8 cellular contexts compared by ENCODE assay signal in genomic region chr9:107283621-107284616, GRCh38. TPM values are rescaled to one million over a fixed set of nuclear protein-coding genes. Genes with fewer than 3 reads are reported as not detected.
DNase-seq lines count a peak whose midpoint lies in the region; ATAC-seq and TF ChIP-seq lines count a peak whose summit lies in the region.

No MANE protein-coding gene starts in this region.

- no peaks in the 10 kb centered on the region for H3K9me3 Mint-ChIP-seq in activated naive CD4-positive, alpha-beta T cell treated with anti-CD3 and anti-CD28 coated beads for 36 hours

- TF ChIP-seq POLR2A in Raji (IDR thresholded peaks at IDR 0.05; ENCODE audit: insufficient read depth, low read depth, low read length) (peak; percentile 58; the same call in 1 of the 2 replicates), testis (IDR thresholded peaks at IDR 0.05) (no peak)

- peaks cover 7% of the 10 kb centered on the region for H3K36me3 Mint-ChIP-seq in activated naive CD4-positive, alpha-beta T cell treated with anti-CD3 and anti-CD28 coated beads for 36 hours (ENCODE audit: low read depth)

- H3K4me1 ChIP-seq in DOHH2 (ENCODE audit: control insufficient read depth, low read length) (peaks cover 56% of the 10 kb centered on the region), testis (peaks cover 20% of the 10 kb centered on the region)

- H3K79me2 ChIP-seq in DOHH2 (ENCODE audit: control insufficient read depth, low read length), result peaks cover 62% of the 10 kb centered on the region

- DNase-seq in Jurkat, Clone E6-1 (ENCODE audit: low read depth, low spot score), result peak; percentile 42
- DNase-seq in activated naive CD4-positive, alpha-beta T cell treated with anti-CD3 and anti-CD28 coated beads for 36 hours, result peak; percentile 67
- DNase-seq in glomerular visceral epithelial cell (ENCODE audit: extremely low spot score) (peak; percentile 84), occipital lobe (lab: John Stamatoyannopoulos, UW) (peak; percentile 39), testis (peak; percentile 84)

- TF ChIP-seq CTCF in DOHH2 (IDR thresholded peaks at IDR 0.05; ENCODE audit: low read depth, low read length, poor library complexity, severe bottlenecking) (no peak), testis (IDR thresholded peaks at IDR 0.05) (no peak)

- no peaks in the 10 kb centered on the region for H3F3A ChIP-seq in DOHH2 (ENCODE audit: control insufficient read depth, insufficient read depth)

- 1 to 2% methylated on average over 17 to 27 of the region's 55 CpGs for WGBS in testis, 2 donors

- CTCF ChIA-PET in activated naive CD4-positive, alpha-beta T cell treated with anti-CD3 and anti-CD28 coated beads for 36 hours (lab: Charles Lee), result interaction anchor here (0.6 to 1.4 kb wide), 4 partner anchors 21 to 1445 kb away, joined by 3 to 8 read pairs (median 6); no protein-coding TSS in a partner anchor

- intact Hi-C loops in activated naive CD4-positive, alpha-beta T cell treated with anti-CD3 and anti-CD28 coated beads for 36 hours (cut with micrococcal nuclease), result loop anchor here (1.0 to 10.0 kb wide), 12 partner anchors 15 to 1836 kb away; partner anchors contain the start of genes ABITRAM, CTNNAL1, ELP1 and FKTN
- intact Hi-C loops in testis (cut with DNase I; ENCODE audit: low total_unique reads), result no loop called here

- peak overlapping the region; percentile 88 for H3K27ac Mint-ChIP-seq in activated naive CD4-positive, alpha-beta T cell treated with anti-CD3 and anti-CD28 coated beads for 36 hours

- H3K27me3 Mint-ChIP-seq in activated naive CD4-positive, alpha-beta T cell treated with anti-CD3 and anti-CD28 coated beads for 36 hours (ENCODE audit: low read depth), result no peaks in the 10 kb centered on the region

- H3K27ac ChIP-seq in DOHH2 (ENCODE audit: low read depth, low read length) (peak overlapping the region; percentile 66), testis (peak overlapping the region; percentile 98)

- H3K4me3 Mint-ChIP-seq in activated naive CD4-positive, alpha-beta T cell treated with anti-CD3 and anti-CD28 coated beads for 36 hours, result peak overlapping the region; percentile 86

- peak overlapping the region; percentile 89 for H3K4me2 ChIP-seq in DOHH2 (ENCODE audit: low read length)

- H4K20me1 ChIP-seq in DOHH2 (ENCODE audit: control insufficient read depth, insufficient read depth, low read depth, low read length), result peaks cover 43% of the 10 kb centered on the region

- peak overlapping the region; percentile 86 for H3K4me3 ChIP-seq in DOHH2 (ENCODE audit: low read length)
- peak overlapping the region; percentile 83 for H3K4me3 ChIP-seq in Jurkat, Clone E6-1 (ENCODE audit: low read length)
- H3K4me3 ChIP-seq in testis, result peak overlapping the region; percentile 85 to 99

- H3K9me3 ChIP-seq in DOHH2 (ENCODE audit: control insufficient read depth, insufficient read depth, low read length), result no peaks in the 10 kb centered on the region
- no peaks in the 10 kb centered on the region for H3K9me3 ChIP-seq in testis

- H3K4me1 Mint-ChIP-seq in activated naive CD4-positive, alpha-beta T cell treated with anti-CD3 and anti-CD28 coated beads for 36 hours (ENCODE audit: low read depth), result peaks cover 53% of the 10 kb centered on the region

- H3K36me3 ChIP-seq in DOHH2 (ENCODE audit: control insufficient read depth, low read length), result peaks cover 34% of the 10 kb centered on the region
- H3K36me3 ChIP-seq in testis (ENCODE audit: low read depth, missing control alignments), result no peaks in the 10 kb centered on the region

- H3K9me2 ChIP-seq in DOHH2 (replicated peaks; ENCODE audit: control insufficient read depth, low read length), result no peaks in the 10 kb centered on the region

- peak; percentile 49 for ATAC-seq in GM21723 (IDR thresholded peaks at IDR 0.05; ENCODE audit: unreplicated experiment)

- H3K27me3 ChIP-seq in DOHH2 (ENCODE audit: control insufficient read depth, low read length), result no peaks in the 10 kb centered on the region
- H3K27me3 ChIP-seq in testis, result no peaks in the 10 kb centered on the region

RNA-seq across cellular contexts. Expression of gene RAD23B, which starts 0.8 kb away (rescaled TPM):
- 70.8 TPM for polyA plus RNA-seq in Jurkat, Clone E6-1 (2012; ENCODE audit: insufficient read depth, insufficient read length)
- 100 to 1,000 TPM; 106 to 109 TPM for total RNA-seq in activated naive CD4-positive, alpha-beta T cell treated with anti-CD3 and anti-CD28 coated beads for 36 hours
- total RNA-seq in occipital lobe (102 TPM), testis (100 to 1,000 TPM; 116 to 199 TPM)
- polyA plus RNA-seq in testis (ENCODE audit: insufficient read depth, low read depth, low replicate concordance), result 138 TPM

Comparison
In these comparisons a context has a peak if more than half of its experiments do, and no peak if none do; other contexts are left out.
1. Peak in every context shown above with its lines: DNase-seq, ATAC-seq, H3K4me3 ChIP-seq and H3K27ac ChIP-seq.